Comparison of ENCODE assay signal across 17 cellular contexts in the genomic region with DNA sequence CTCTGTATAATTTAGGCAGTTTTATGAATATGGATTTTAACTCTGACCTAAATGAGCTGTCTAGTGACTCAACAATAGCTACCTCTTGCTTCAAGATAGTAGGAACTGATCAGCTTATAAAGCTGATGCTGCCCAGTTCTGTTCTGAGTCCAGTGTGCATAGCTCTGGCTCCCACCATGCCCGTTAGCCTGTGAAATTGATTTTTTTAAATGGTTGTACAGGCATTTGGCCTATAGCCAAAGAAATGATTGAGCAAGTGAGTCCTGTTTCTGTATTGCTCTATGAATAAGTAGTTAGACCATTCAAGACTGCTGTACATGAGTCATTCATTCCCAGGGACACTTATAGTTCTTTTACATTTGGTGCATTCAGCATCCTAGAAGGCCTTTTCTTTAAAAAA. TPM values are rescaled to one million over a fixed set of nuclear protein-coding genes. Genes with fewer than 3 reads are reported as not detected.
DNase-seq lines count a peak whose midpoint lies in the region; ATAC-seq and TF ChIP-seq lines count a peak whose summit lies in the region.
"Had no signal": no experiment of that assay in that cellular context is flagged by ENCODE, and none has a peak within 500 bp of the region (broad histone marks: within the 10 kb centered on the region; RNA-seq: fewer than 3 reads in every experiment).

No MANE protein-coding gene starts in this region.

- no peak overlapping the region for H3K4me3 ChIP-seq in AG10803 (ENCODE audit: low read length)
- H3K4me3 ChIP-seq in cardiac fibroblast (replicated peaks in 1 of 2; ENCODE audit: low read depth in 2 of 2, low read length in 2 of 2) = no peak overlapping the region
- H3K4me3 ChIP-seq: SJSA1, transverse colon had no signal

- DNase-seq in AG10803 (ENCODE audit: low read depth) = peak; percentile 60
- peak; percentile 35 for DNase-seq in M059J (ENCODE audit: low read depth)
- peak; percentile 46 to 87 for DNase-seq in cardiac fibroblast (ENCODE audit: low read depth in 2 of 2)
- DNase-seq in kidney tubule cell (ENCODE audit: low spot score) = peak; percentile 58
- DNase-seq in DMS53 treated with DMSO at 0.1 percent for 48 hours (lab: John Stamatoyannopoulos, UW; ENCODE audit: unreplicated experiment) = no peak
- no peak for DNase-seq in islet precursor cell
- DNase-seq in middle frontal gyrus (ENCODE audit: extremely low spot score, low spot score) = no peak
- DNase-seq: activated CD4-positive, alpha-beta memory T cell treated with anti-CD3 and anti-CD28 coated beads for 36 hours; activated T-cell treated with anti-CD3 and anti-CD28 coated beads, Interleukin-2, amount 50 U/mL, for 72 hours; amygdala; cortex of kidney; NCI-H1048; stimulated activated CD4-positive, alpha-beta T cell treated with anti-CD3 and anti-CD28 coated beads, Interleukin-4, amount 100 ng/mL, for 24 hours; transverse colon had no signal

- TF ChIP-seq CTCF in AG10803 (conservative IDR thresholded peaks at IDR 0.05; ENCODE audit: low read length) (no peak), cardiac fibroblast (IDR thresholded peaks at IDR 0.05; ENCODE audit: low read depth, low read length) (no peak)

- no peak for ATAC-seq in HG02610 (IDR thresholded peaks at IDR 0.05; ENCODE audit: unreplicated experiment)
- ATAC-seq: esophagus mucosa had no signal

RNA-seq across cellular contexts. Expression of a gene that starts 36.4 kb away (rescaled TPM):
- 3.8 and 7.7 TPM in 2 replicates for total RNA-seq in M059J (2014; rRNA removed; shearing (Covaris generic))

Comparison
In these comparisons a context has a peak if more than half of its experiments do, and no peak if none do; other contexts are left out.
1. DNase-seq: peak in AG10803 (single experiment), M059J (single experiment), cardiac fibroblast (2 of 2) and kidney tubule cell (single experiment); none in DMS53 treated with DMSO at 0.1 percent for 48 hours (single experiment), islet precursor cell (single experiment) and middle frontal gyrus (single experiment).